ENCODE assay signal across 17 cellular contexts in genomic region chr10:124168581-124168980, GRCh38.
DNase-seq lines count a peak whose midpoint lies in the region; ATAC-seq and TF ChIP-seq lines count a peak whose summit lies in the region.
"Had no signal": no experiment of that assay in that cellular context is flagged by ENCODE, and none has a peak within 500 bp of the region (broad histone marks: within the 10 kb centered on the region; RNA-seq: fewer than 3 reads in every experiment).

No MANE protein-coding gene starts in this region.

- peaks cover 6% of the 10 kb centered on the region for H3K4me1 Mint-ChIP-seq in type B pancreatic cell (ENCODE audit: unreplicated experiment)
- H3K4me1 Mint-ChIP-seq: B cell had no signal

- H3K4me1 ChIP-seq in lower lobe of right lung: no peaks in the 10 kb centered on the region
- H3K4me1 ChIP-seq: HAP-1 had no signal

- DNase-seq in Right ventricle myocardium inferior (ENCODE audit: missing footprints) (peak; percentile 14), Right ventricle myocardium superior (no peak), ecto neural progenitor cell (ENCODE audit: low spot score) (peak; percentile 16), mesenteric fat pad (ENCODE audit: low spot score) (peak; percentile 51), type B pancreatic cell (ENCODE audit: extremely low spot score, unreplicated experiment) (peak; percentile 48), lower lobe of right lung (no peak)
- no peak for DNase-seq in central memory CD4-positive, alpha-beta T cell
- DNase-seq: Calu3; CD8-positive, alpha-beta T cell; DMS79 treated with DMSO at 0.1 percent for 48 hours; EL; GM23248 had no signal

- no peak overlapping the region for H3K27ac ChIP-seq in lower lobe of right lung
- H3K27ac ChIP-seq: BLaER1 treated with 17β-estradiol and CSF1 and Interleukin-3, amounts not matched to agents 10 nM and 100 nM; GM23248 had no signal

- H3K4me3 ChIP-seq in lower lobe of right lung: no peak overlapping the region
- H3K4me3 ChIP-seq: BLaER1 treated with 17β-estradiol and CSF1 and Interleukin-3, amounts not matched to agents 10 nM and 100 nM; GM12878; GM23248; HAP-1 had no signal

- no peak for TF ChIP-seq CTCF in type B pancreatic cell (conservative IDR thresholded peaks at IDR 0.05)
- TF ChIP-seq CTCF in lower lobe of right lung (IDR thresholded peaks at IDR 0.05): no peak

- intact Hi-C loops in Right ventricle myocardium inferior (cut with DNase I) (no loop called here), Right ventricle myocardium superior (cut with DNase I) (no loop called here), lower lobe of right lung (cut with DNase I) (no loop called here)

- no peaks in the 10 kb centered on the region for H3K9me3 ChIP-seq in lower lobe of right lung
- H3K9me3 ChIP-seq: HAP-1 had no signal

- H3K27me3 ChIP-seq in lower lobe of right lung (ENCODE audit: low read depth): no peaks in the 10 kb centered on the region
- H3K27me3 ChIP-seq: BLaER1 treated with 17β-estradiol and CSF1 and Interleukin-3, amounts not matched to agents 10 nM and 100 nM had no signal

- no peaks in the 10 kb centered on the region for H3K9me3 Mint-ChIP-seq in type B pancreatic cell
- H3K9me3 Mint-ChIP-seq: CD8-positive, alpha-beta T cell had no signal

- H3K27me3 Mint-ChIP-seq in type B pancreatic cell: peaks cover 12% of the 10 kb centered on the region
- H3K27me3 Mint-ChIP-seq: B cell had no signal

- ATAC-seq in Right ventricle myocardium inferior (no peak), Right ventricle myocardium superior (ENCODE audit: poor library complexity) (no peak), lower lobe of right lung (no peak), GM21737 (IDR thresholded peaks at IDR 0.05; ENCODE audit: unreplicated experiment) (no peak)
- ATAC-seq: CD8-positive, alpha-beta T cell; GM12878 had no signal

- no peak overlapping the region for H3K4me3 Mint-ChIP-seq in type B pancreatic cell
- H3K4me3 Mint-ChIP-seq: B cell; CD8-positive, alpha-beta T cell had no signal

- H3K36me3 Mint-ChIP-seq in type B pancreatic cell: no peaks in the 10 kb centered on the region
- H3K36me3 Mint-ChIP-seq: CD8-positive, alpha-beta T cell had no signal

- no peaks in the 10 kb centered on the region for H3K36me3 ChIP-seq in lower lobe of right lung
- H3K36me3 ChIP-seq: BLaER1 treated with 17β-estradiol and CSF1 and Interleukin-3, amounts not matched to agents 10 nM and 100 nM; HAP-1 had no signal

- no peak overlapping the region for H3K27ac Mint-ChIP-seq in type B pancreatic cell
- H3K27ac Mint-ChIP-seq: B cell; CD8-positive, alpha-beta T cell had no signal

Comparison
In these comparisons a context has a peak if more than half of its experiments do, and no peak if none do; other contexts are left out.
1. DNase-seq: peak in Right ventricle myocardium inferior (single experiment), ecto neural progenitor cell (single experiment), mesenteric fat pad (single experiment) and type B pancreatic cell (single experiment); none in Right ventricle myocardium superior (single experiment), lower lobe of right lung (single experiment) and central memory CD4-positive, alpha-beta T cell (single experiment).